In the genomic region with DNA sequence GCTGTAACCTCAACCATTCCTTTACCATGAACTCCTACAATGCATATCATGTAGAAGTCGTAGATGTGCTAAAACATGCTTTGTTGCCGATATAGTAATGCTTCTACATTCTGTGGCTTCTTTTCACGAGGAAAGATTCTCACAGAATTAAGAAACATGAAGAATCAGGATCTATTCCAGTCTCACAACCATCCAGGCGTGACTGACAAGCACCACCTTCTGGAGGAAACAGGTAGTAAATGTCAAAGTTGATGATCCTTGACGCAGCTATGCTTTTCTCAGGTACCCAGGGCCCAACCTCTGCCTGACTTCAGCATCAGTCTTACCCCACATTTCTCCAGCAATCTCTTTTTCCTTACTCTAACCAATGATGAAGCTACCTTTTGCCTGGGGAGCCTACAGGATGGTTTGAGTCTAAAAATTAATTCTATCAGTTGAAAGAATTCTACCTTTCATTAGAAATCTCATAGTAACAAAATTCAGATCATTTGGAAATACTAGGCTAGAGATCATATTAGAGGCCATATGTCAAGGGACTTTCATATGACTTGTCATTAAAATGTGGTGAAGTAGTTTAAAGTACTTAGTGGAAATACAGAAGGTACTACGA, we compare ENCODE assay signal across 1 cellular context.
TF ChIP-seq lines count a peak whose summit lies in the region.

No MANE protein-coding gene starts in this region.

TF ChIP-seq in HCT116, 20 proteins besides CTCF, POLR2A, EP300 and RAD21 (continued from another document):
- TF ChIP-seq, protein P1, sequence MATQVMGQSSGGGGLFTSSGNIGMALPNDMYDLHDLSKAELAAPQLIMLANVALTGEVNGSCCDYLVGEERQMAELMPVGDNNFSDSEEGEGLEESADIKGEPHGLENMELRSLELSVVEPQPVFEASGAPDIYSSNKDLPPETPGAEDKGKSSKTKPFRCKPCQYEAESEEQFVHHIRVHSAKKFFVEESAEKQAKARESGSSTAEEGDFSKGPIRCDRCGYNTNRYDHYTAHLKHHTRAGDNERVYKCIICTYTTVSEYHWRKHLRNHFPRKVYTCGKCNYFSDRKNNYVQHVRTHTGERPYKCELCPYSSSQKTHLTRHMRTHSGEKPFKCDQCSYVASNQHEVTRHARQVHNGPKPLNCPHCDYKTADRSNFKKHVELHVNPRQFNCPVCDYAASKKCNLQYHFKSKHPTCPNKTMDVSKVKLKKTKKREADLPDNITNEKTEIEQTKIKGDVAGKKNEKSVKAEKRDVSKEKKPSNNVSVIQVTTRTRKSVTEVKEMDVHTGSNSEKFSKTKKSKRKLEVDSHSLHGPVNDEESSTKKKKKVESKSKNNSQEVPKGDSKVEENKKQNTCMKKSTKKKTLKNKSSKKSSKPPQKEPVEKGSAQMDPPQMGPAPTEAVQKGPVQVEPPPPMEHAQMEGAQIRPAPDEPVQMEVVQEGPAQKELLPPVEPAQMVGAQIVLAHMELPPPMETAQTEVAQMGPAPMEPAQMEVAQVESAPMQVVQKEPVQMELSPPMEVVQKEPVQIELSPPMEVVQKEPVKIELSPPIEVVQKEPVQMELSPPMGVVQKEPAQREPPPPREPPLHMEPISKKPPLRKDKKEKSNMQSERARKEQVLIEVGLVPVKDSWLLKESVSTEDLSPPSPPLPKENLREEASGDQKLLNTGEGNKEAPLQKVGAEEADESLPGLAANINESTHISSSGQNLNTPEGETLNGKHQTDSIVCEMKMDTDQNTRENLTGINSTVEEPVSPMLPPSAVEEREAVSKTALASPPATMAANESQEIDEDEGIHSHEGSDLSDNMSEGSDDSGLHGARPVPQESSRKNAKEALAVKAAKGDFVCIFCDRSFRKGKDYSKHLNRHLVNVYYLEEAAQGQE (IDR thresholded peaks at IDR 0.05; ENCODE audit: low read depth): no peak
TF ChIP-seq in HCT116: peak in this region for 1.
